Comparison of ENCODE assay signal across 7 cellular contexts in genomic region chr11:112128483-112129121, GRCh38. TPM values are rescaled to one million over a fixed set of nuclear protein-coding genes. Genes with fewer than 3 reads are reported as not detected.
DNase-seq lines count a peak whose midpoint lies in the region; ATAC-seq and TF ChIP-seq lines count a peak whose summit lies in the region.

No MANE protein-coding gene starts in this region.

- H3K9me3 ChIP-seq in suprapubic skin: no peaks in the 10 kb centered on the region

- no peak for TF ChIP-seq CTCF in foreskin keratinocyte (conservative IDR thresholded peaks at IDR 0.05)
- TF ChIP-seq CTCF in suprapubic skin (IDR thresholded peaks at IDR 0.05): no peak

- peak overlapping the region; percentile 35 for H3K27ac ChIP-seq in foreskin keratinocyte
- peak overlapping the region; percentile 81 for H3K27ac ChIP-seq in suprapubic skin

- no peak for TF ChIP-seq EP300 in suprapubic skin (IDR thresholded peaks at IDR 0.05)

- no peak for TF ChIP-seq POLR2A in suprapubic skin (IDR thresholded peaks at IDR 0.05)

- DNase-seq in HS-5 (ENCODE audit: low read depth) (peak; percentile 71), RPMI8226 (peak; percentile 44), foreskin keratinocyte (peak; percentile 52 to 77), suprapubic skin (ENCODE audit: low spot score in 2 of 2) (peak in 1 of 2 donors; percentile 77), SIG-M5 (lab: John Stamatoyannopoulos, UW) (no peak)

- no peak overlapping the region for H3K4me3 ChIP-seq in suprapubic skin

- peak; percentile 50 for ATAC-seq in foreskin keratinocyte
- no peak for ATAC-seq in GM21447 (IDR thresholded peaks at IDR 0.05; ENCODE audit: unreplicated experiment)
- no peak for ATAC-seq in GM21390 (IDR thresholded peaks at IDR 0.05; ENCODE audit: unreplicated experiment)

- H3K27me3 ChIP-seq in foreskin keratinocyte (no peaks in the 10 kb centered on the region), suprapubic skin (no peaks in the 10 kb centered on the region)

- H3K4me1 ChIP-seq in foreskin keratinocyte: peaks cover 15% of the 10 kb centered on the region
- H3K4me1 ChIP-seq in suprapubic skin: peaks cover 37% of the 10 kb centered on the region

- H3K36me3 ChIP-seq in suprapubic skin: no peaks in the 10 kb centered on the region

- WGBS in suprapubic skin: 46% methylated on average over 3 of the region's 3 CpGs

RNA-seq across cellular contexts. Expression of gene IL18, which starts 35.3 kb away (rescaled TPM):
- total RNA-seq in foreskin keratinocyte (52.6 and 58.4 TPM in 2 replicates), suprapubic skin (100 to 1,000 TPM; 161 to 329 (median 184) TPM)
- polyA plus RNA-seq in foreskin keratinocyte: 67.7 and 79.2 TPM in 2 replicates

RNA-seq across cellular contexts. Expression of gene TEX12, which starts 38.6 kb away (rescaled TPM):
- not detected in 2 replicates for total RNA-seq in foreskin keratinocyte
- not detected in 2 replicates for polyA plus RNA-seq in foreskin keratinocyte
- total RNA-seq in suprapubic skin: 1 to 10 TPM in 2 of 4 donors, not detected in 2; 1.1 to 1.2 TPM

RNA-seq across cellular contexts. Expression of gene SDHD, which starts 41.9 kb away (rescaled TPM):
- total RNA-seq in foreskin keratinocyte (82.3 and 84.4 TPM in 2 replicates), suprapubic skin (100 to 1,000 TPM in 3 of 4 donors, 10 to 100 TPM in 1; 64.4 to 125 (median 109) TPM)
- 64.9 and 80.9 TPM in 2 replicates for polyA plus RNA-seq in foreskin keratinocyte

RNA-seq across cellular contexts. Expression of gene TIMM8B, which starts 42.0 kb away (rescaled TPM):
- total RNA-seq in foreskin keratinocyte: 62.4 and 66.1 TPM in 2 replicates
- polyA plus RNA-seq in foreskin keratinocyte: 97.0 and 99.3 TPM in 2 replicates
- 10 to 100 TPM; 15.0 to 48.4 (median 37.1) TPM for total RNA-seq in suprapubic skin

RNA-seq across cellular contexts. Expression of gene BCO2, which starts 46.7 kb away (rescaled TPM):
- total RNA-seq in foreskin keratinocyte: 0.17 and 0.18 TPM in 2 replicates
- 0.04 and 0.24 TPM in 2 replicates for polyA plus RNA-seq in foreskin keratinocyte
- total RNA-seq in suprapubic skin: 10 to 100 TPM in 1 of 4 donors, 1 to 10 TPM in 3; 1.2 to 28.2 (median 2.7) TPM
